Comparison of ENCODE assay signal across 8 cellular contexts in the genomic region with DNA sequence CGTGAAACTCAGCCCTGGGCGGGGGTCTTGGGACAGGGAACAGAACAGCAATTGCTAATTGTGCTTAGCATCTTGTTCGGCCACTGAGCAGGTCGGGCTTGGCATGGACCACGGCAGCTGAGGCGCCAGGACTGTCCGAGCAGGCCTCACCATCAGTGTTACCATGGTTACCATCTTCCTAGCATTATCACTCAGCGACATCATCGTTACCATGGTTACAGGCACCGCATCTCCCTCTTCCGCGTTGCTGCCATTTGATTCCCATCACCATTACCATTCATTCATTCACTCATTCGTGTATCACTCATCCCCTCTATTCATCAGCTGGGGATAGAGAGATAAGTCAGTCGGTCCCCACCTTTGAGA.
DNase-seq lines count a peak whose midpoint lies in the region; ATAC-seq, FAIRE-seq and TF ChIP-seq lines count a peak whose summit lies in the region.

No MANE protein-coding gene starts in this region.

- TF ChIP-seq CTCF in WTC11 (IDR thresholded peaks at IDR 0.05), result no peak
- no peak for TF ChIP-seq CTCF in right atrium auricular region (IDR thresholded peaks at IDR 0.05)

- H3K27me3 Mint-ChIP-seq in stimulated activated naive CD8-positive, alpha-beta T cell treated with anti-CD3 and anti-CD28 coated beads, Interleukin-15, Interleukin-2, amounts not matched to agents 100 ng/mL and 50 ng/mL, for 24 hours, result no peaks in the 10 kb centered on the region
- H3K27me3 Mint-ChIP-seq in WTC11 (ENCODE audit: low read depth), result peaks cover 49% of the 10 kb centered on the region

- H3K36me3 ChIP-seq in right atrium auricular region, result no peaks in the 10 kb centered on the region

- ATAC-seq in stimulated activated naive CD8-positive, alpha-beta T cell treated with anti-CD3 and anti-CD28 coated beads, Interleukin-15, Interleukin-2, amounts not matched to agents 100 U/mL and 50 U/mL, for 24 hours, result no peak
- no peak for ATAC-seq in WTC11
- ATAC-seq in GM21529 (IDR thresholded peaks at IDR 0.05; ENCODE audit: unreplicated experiment), result no peak

- peak overlapping the region; percentile 82 for H3K4me3 Mint-ChIP-seq in stimulated activated naive CD8-positive, alpha-beta T cell treated with anti-CD3 and anti-CD28 coated beads, Interleukin-15, Interleukin-2, amounts not matched to agents 100 ng/mL and 50 ng/mL, for 24 hours
- peak overlapping the region; percentile 76 for H3K4me3 Mint-ChIP-seq in WTC11

- peak overlapping the region; percentile 74; the same call in 1 of the 2 replicates for H3K4me3 ChIP-seq in iPS-18c (ENCODE audit: insufficient read depth, low read depth, low read length)
- H3K4me3 ChIP-seq in right atrium auricular region, result peak overlapping the region in 1 of 2 donors; percentile 71

- H3K9me3 ChIP-seq in iPS-18c (ENCODE audit: control insufficient read depth, insufficient read depth, low read length) (no peaks in the 10 kb centered on the region), right atrium auricular region (no peaks in the 10 kb centered on the region)

- no peaks in the 10 kb centered on the region for H3K27me3 ChIP-seq in right atrium auricular region

- no peaks in the 10 kb centered on the region for H3K9me3 Mint-ChIP-seq in stimulated activated naive CD8-positive, alpha-beta T cell treated with anti-CD3 and anti-CD28 coated beads, Interleukin-15, Interleukin-2, amounts not matched to agents 100 ng/mL and 50 ng/mL, for 24 hours
- H3K9me3 Mint-ChIP-seq in WTC11, result peaks cover under 1% of the 10 kb centered on the region; the same call in 1 of the 2 replicates

- peak overlapping the region; percentile 84 for H3K27ac Mint-ChIP-seq in stimulated activated naive CD8-positive, alpha-beta T cell treated with anti-CD3 and anti-CD28 coated beads, Interleukin-15, Interleukin-2, amounts not matched to agents 100 ng/mL and 50 ng/mL, for 24 hours
- no peak overlapping the region for H3K27ac Mint-ChIP-seq in WTC11

- H3K4me1 ChIP-seq in right atrium auricular region, result peaks cover 0 to 16% of the 10 kb centered on the region in 2 donors

- no peak for DNase-seq in stimulated activated naive CD8-positive, alpha-beta T cell treated with anti-CD3 and anti-CD28 coated beads, Interleukin-15, Interleukin-2, amounts not matched to agents 100 U/mL and 50 U/mL, for 24 hours
- DNase-seq in WTC11 (ENCODE audit: low spot score) (peak; percentile 43), right atrium auricular region (ENCODE audit: low spot score) (no peak), AG08395 (ENCODE audit: low spot score) (no peak), GM19239 (ENCODE audit: insufficient read length, low spot score) (no peak)

- FAIRE-seq in GM19239 (lab: Jason Lieb, UNC), result no peak

- H3K27ac ChIP-seq in right atrium auricular region, result no peak overlapping the region

- H3K36me3 Mint-ChIP-seq in stimulated activated naive CD8-positive, alpha-beta T cell treated with anti-CD3 and anti-CD28 coated beads, Interleukin-15, Interleukin-2, amounts not matched to agents 100 ng/mL and 50 ng/mL, for 24 hours (ENCODE audit: low read depth), result no peaks in the 10 kb centered on the region
- no peaks in the 10 kb centered on the region for H3K36me3 Mint-ChIP-seq in WTC11

- POLR2A ChIA-PET in WTC11 (lab: Charles Lee), result no interaction called here

- CTCF ChIA-PET in WTC11 (lab: Charles Lee), result interaction anchor here (1.0 to 3.5 kb wide), 6 partner anchors 9 to 58 kb away, joined by 3 to 32 read pairs (median 7); no protein-coding TSS in a partner anchor

- peaks cover 43% of the 10 kb centered on the region for H3K4me1 Mint-ChIP-seq in stimulated activated naive CD8-positive, alpha-beta T cell treated with anti-CD3 and anti-CD28 coated beads, Interleukin-15, Interleukin-2, amounts not matched to agents 100 ng/mL and 50 ng/mL, for 24 hours (ENCODE audit: low read depth)
- peaks cover 34% of the 10 kb centered on the region for H3K4me1 Mint-ChIP-seq in WTC11

TF ChIP-seq in WTC11, 78 proteins besides CTCF, POLR2A, EP300 and RAD21:
- TF ChIP-seq, protein P1, sequence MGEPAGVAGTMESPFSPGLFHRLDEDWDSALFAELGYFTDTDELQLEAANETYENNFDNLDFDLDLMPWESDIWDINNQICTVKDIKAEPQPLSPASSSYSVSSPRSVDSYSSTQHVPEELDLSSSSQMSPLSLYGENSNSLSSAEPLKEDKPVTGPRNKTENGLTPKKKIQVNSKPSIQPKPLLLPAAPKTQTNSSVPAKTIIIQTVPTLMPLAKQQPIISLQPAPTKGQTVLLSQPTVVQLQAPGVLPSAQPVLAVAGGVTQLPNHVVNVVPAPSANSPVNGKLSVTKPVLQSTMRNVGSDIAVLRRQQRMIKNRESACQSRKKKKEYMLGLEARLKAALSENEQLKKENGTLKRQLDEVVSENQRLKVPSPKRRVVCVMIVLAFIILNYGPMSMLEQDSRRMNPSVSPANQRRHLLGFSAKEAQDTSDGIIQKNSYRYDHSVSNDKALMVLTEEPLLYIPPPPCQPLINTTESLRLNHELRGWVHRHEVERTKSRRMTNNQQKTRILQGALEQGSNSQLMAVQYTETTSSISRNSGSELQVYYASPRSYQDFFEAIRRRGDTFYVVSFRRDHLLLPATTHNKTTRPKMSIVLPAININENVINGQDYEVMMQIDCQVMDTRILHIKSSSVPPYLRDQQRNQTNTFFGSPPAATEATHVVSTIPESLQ (CRISPR knock-in tag; IDR thresholded peaks at IDR 0.05), result no peak
- TF ChIP-seq, protein P2, sequence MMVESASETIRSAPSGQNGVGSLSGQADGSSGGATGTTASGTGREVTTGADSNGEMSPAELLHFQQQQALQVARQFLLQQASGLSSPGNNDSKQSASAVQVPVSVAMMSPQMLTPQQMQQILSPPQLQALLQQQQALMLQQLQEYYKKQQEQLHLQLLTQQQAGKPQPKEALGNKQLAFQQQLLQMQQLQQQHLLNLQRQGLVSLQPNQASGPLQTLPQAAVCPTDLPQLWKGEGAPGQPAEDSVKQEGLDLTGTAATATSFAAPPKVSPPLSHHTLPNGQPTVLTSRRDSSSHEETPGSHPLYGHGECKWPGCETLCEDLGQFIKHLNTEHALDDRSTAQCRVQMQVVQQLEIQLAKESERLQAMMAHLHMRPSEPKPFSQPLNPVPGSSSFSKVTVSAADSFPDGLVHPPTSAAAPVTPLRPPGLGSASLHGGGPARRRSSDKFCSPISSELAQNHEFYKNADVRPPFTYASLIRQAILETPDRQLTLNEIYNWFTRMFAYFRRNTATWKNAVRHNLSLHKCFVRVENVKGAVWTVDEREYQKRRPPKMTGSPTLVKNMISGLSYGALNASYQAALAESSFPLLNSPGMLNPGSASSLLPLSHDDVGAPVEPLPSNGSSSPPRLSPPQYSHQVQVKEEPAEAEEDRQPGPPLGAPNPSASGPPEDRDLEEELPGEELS (CRISPR knock-in tag; IDR thresholded peaks at IDR 0.05), result no peak
- TF ChIP-seq, protein P3, sequence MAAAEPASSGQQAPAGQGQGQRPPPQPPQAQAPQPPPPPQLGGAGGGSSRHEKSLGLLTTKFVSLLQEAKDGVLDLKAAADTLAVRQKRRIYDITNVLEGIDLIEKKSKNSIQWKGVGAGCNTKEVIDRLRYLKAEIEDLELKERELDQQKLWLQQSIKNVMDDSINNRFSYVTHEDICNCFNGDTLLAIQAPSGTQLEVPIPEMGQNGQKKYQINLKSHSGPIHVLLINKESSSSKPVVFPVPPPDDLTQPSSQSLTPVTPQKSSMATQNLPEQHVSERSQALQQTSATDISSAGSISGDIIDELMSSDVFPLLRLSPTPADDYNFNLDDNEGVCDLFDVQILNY (CRISPR knock-in tag; IDR thresholded peaks at IDR 0.05), result no peak
- TF ChIP-seq KAT7 (CRISPR knock-in tag; IDR thresholded peaks at IDR 0.05; ENCODE audit: borderline replicate concordance) (no peak), ZNF232 (CRISPR knock-in tag; IDR thresholded peaks at IDR 0.05) (no peak), GTF2I (CRISPR knock-in tag; conservative IDR thresholded peaks at IDR 0.05) (no peak), HMGA2 (CRISPR knock-in tag; IDR thresholded peaks at IDR 0.05) (no peak), PRRX2 (CRISPR knock-in tag; IDR thresholded peaks at IDR 0.05) (no peak), RELA (CRISPR knock-in tag; IDR thresholded peaks at IDR 0.05; ENCODE audit: borderline replicate concordance) (no peak), ZNF423 (CRISPR knock-in tag; IDR thresholded peaks at IDR 0.05) (no peak)
- TF ChIP-seq, protein P4, sequence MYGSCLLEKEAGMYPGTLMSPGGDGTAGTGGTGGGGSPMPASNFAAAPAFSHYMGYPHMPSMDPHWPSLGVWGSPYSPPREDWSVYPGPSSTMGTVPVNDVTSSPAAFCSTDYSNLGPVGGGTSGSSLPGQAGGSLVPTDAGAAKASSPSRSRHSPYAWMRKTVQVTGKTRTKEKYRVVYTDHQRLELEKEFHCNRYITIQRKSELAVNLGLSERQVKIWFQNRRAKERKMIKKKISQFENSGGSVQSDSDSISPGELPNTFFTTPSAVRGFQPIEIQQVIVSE (CRISPR knock-in tag; IDR thresholded peaks at IDR 0.05; ENCODE audit: borderline replicate concordance), result no peak
- TF ChIP-seq, protein P5, sequence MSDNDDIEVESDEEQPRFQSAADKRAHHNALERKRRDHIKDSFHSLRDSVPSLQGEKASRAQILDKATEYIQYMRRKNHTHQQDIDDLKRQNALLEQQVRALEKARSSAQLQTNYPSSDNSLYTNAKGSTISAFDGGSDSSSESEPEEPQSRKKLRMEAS (CRISPR knock-in tag; IDR thresholded peaks at IDR 0.05), result no peak
- TF ChIP-seq, protein P6, sequence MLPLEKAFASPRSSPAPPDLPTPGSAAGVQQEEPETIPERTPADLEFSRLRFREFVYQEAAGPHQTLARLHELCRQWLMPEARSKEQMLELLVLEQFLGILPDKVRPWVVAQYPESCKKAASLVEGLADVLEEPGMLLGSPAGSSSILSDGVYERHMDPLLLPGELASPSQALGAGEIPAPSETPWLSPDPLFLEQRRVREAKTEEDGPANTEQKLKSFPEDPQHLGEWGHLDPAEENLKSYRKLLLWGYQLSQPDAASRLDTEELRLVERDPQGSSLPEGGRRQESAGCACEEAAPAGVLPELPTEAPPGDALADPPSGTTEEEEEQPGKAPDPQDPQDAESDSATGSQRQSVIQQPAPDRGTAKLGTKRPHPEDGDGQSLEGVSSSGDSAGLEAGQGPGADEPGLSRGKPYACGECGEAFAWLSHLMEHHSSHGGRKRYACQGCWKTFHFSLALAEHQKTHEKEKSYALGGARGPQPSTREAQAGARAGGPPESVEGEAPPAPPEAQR (CRISPR knock-in tag; IDR thresholded peaks at IDR 0.05), result no peak
TF ChIP-seq in WTC11: peak in this region for 0.
